ENCODE assay signal across 9 cellular contexts in the genomic region with DNA sequence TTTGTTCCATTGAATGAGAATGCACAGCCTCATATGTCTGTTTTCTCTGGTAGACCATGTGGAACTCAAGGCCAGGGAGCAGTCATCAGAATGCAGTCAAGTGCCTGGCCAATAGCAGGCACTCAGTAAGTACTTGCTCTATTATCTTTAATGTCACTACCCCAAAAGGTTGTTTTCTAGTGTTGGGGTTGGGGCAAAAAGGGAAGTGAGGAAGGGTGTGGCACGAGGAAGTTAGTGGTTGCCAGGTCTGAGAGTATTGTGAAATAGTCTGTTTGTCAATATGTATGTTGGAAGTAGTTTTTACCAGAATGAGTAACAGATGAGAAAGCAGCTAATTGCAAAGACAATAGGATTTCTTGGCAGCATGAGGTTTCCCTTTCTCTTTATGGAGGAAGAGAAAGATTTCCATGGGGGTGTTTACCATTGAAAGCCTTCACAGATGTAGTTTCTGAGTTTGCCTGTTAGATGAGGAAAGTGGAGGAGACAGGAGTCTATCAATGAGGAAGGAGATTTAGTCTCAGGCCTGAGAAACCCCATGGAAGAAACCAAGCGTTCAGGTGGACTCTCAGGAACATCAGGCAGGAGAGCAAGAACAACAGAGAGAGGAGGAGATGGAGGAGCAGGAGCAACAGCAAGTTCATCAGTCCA. TPM values are rescaled to one million over a fixed set of nuclear protein-coding genes. Genes with fewer than 3 reads are reported as not detected.
DNase-seq lines count a peak whose midpoint lies in the region; ATAC-seq, FAIRE-seq and TF ChIP-seq lines count a peak whose summit lies in the region.
"Had no signal": no experiment of that assay in that cellular context is flagged by ENCODE, and none has a peak within 500 bp of the region (broad histone marks: within the 10 kb centered on the region; RNA-seq: fewer than 3 reads in every experiment).

No MANE protein-coding gene starts in this region.

- H4K20me1 ChIP-seq in K562 (replicated peaks; ENCODE audit: control insufficient read depth, insufficient read depth, low read length) (no peaks in the 10 kb centered on the region), neural progenitor cell (ENCODE audit: low read depth) (no peaks in the 10 kb centered on the region)

- H3K4me3 ChIP-seq in GM06990 (replicated peaks; ENCODE audit: low read depth, low read length), result no peak overlapping the region
- no peak overlapping the region for H3K4me3 ChIP-seq in MG63
- H3K4me3 ChIP-seq in K562, result no peak overlapping the region
- no peak overlapping the region for H3K4me3 ChIP-seq in neural progenitor cell

- H3F3A ChIP-seq in neural progenitor cell (ENCODE audit: low read depth), result peaks cover 8% of the 10 kb centered on the region

- no peak overlapping the region for H3K27ac Mint-ChIP-seq in neural progenitor cell

- ATAC-seq in GM21619 (IDR thresholded peaks at IDR 0.05; ENCODE audit: unreplicated experiment) (peak; percentile 49), K562 (no peak), omental fat pad (ENCODE audit: low FRiP score) (peak; percentile 59)

- H3K27ac ChIP-seq in K562 (ENCODE audit: extremely low read depth, low read depth, low read length) (no peak overlapping the region), neural progenitor cell (no peak overlapping the region)
- H3K27ac ChIP-seq: KMS-11 had no signal

- in situ Hi-C loops in K562 (cut with MboI), result no loop called here

- peak; percentile 61 for DNase-seq in GM06990 (ENCODE audit: extremely low read depth, insufficient read length)
- peak; percentile 3 for DNase-seq in MG63
- no peak for DNase-seq in K562 (ENCODE audit: extremely low read depth in 1 of 4, low spot score in 3 of 4)
- no peak for DNase-seq in omental fat pad (ENCODE audit: low spot score)
- no peak for DNase-seq in COLO829 (ENCODE audit: low spot score)
- no peak for DNase-seq in retina
- DNase-seq in neural progenitor cell (ENCODE audit: low spot score), result no peak

- H3K79me2 ChIP-seq in K562 (ENCODE audit: control insufficient read depth, insufficient read depth, low read length), result no peaks in the 10 kb centered on the region
- H3K79me2 ChIP-seq in neural progenitor cell (ENCODE audit: low read depth), result no peaks in the 10 kb centered on the region

- no peak overlapping the region for H3K4me3 Mint-ChIP-seq in neural progenitor cell

- CTCF ChIA-PET in K562 (lab: Yijun Ruan, JAX; ENCODE audit: low intra/inter-chr PET ratio), result no interaction called here

- TF ChIP-seq CTCF in GM06990 (IDR thresholded peaks at IDR 0.05; ENCODE audit: insufficient read depth, low read length, poor library complexity, severe bottlenecking) (no peak), K562 (IDR thresholded peaks at IDR 0.05 in 2 of 3, conservative IDR thresholded peaks at IDR 0.05 in 1 of 3; ENCODE audit: insufficient read depth in 2 of 3, low read depth in 1 of 3, low read length in 3 of 3) (no peak), omental fat pad (IDR thresholded peaks at IDR 0.05) (no peak), neural progenitor cell (IDR thresholded peaks at IDR 0.05) (no peak)

- no peak for TF ChIP-seq POLR2A in K562 (conservative IDR thresholded peaks at IDR 0.05)

- H2AFZ ChIP-seq in K562 (ENCODE audit: low read depth, low read length), result no peak overlapping the region
- no peak overlapping the region for H2AFZ ChIP-seq in neural progenitor cell (replicated peaks)

- no peak overlapping the region for H3K4me2 ChIP-seq in K562 (ENCODE audit: insufficient read depth, low read length)
- no peak overlapping the region for H3K4me2 ChIP-seq in neural progenitor cell
- H3K4me2 ChIP-seq: KMS-11 had no signal

- no peak for FAIRE-seq in K562 (lab: Jason Lieb, UNC)

- TF ChIP-seq RAD21 in K562 (CRISPR knock-in tag; conservative IDR thresholded peaks at IDR 0.05 in 1 of 2, IDR thresholded peaks at IDR 0.05 in 1 of 2), result no peak

- intact Hi-C loops in K562 (cut with micrococcal nuclease), result loop anchor here (10.0 kb wide), 2 partner anchors 273 to 747 kb away; no protein-coding TSS in a partner anchor

- H3K4me1 ChIP-seq in K562 (replicated peaks in 1 of 2; ENCODE audit: control insufficient read depth in 2 of 2, insufficient read depth in 2 of 2, low read length in 2 of 2) (no peaks in the 10 kb centered on the region), neural progenitor cell (peaks cover 10% of the 10 kb centered on the region)

- no peaks in the 10 kb centered on the region for H3K9me3 ChIP-seq in MG63
- H3K9me3 ChIP-seq in K562 (replicated peaks; ENCODE audit: control insufficient read depth, insufficient read depth, low read depth, low read length), result no peaks in the 10 kb centered on the region
- H3K9me3 ChIP-seq in neural progenitor cell (ENCODE audit: low read depth), result no peaks in the 10 kb centered on the region

- H3K9me3 Mint-ChIP-seq in neural progenitor cell, result no peaks in the 10 kb centered on the region

- peaks cover 12% of the 10 kb centered on the region for H3K4me1 Mint-ChIP-seq in neural progenitor cell

- no peaks in the 10 kb centered on the region for H3K9me1 ChIP-seq in K562 (ENCODE audit: control insufficient read depth, insufficient read depth, low read length)

- no peaks in the 10 kb centered on the region for H3K36me3 Mint-ChIP-seq in neural progenitor cell

- H3K27me3 ChIP-seq in GM06990 (replicated peaks; ENCODE audit: control insufficient read depth, insufficient read depth, low read length) (no peaks in the 10 kb centered on the region), MG63 (no peaks in the 10 kb centered on the region), K562 (ENCODE audit: control insufficient read depth in 2 of 2, insufficient read depth in 2 of 2, low read length in 2 of 2) (peaks cover 13 to 21% of the 10 kb centered on the region in 2 experiments), neural progenitor cell (no peaks in the 10 kb centered on the region)

- BruUV-seq in K562 (replicated peaks; lab: Mats Ljungman, UMichigan), result no TSS peak

- WGBS in K562 (ENCODE audit: insufficient coverage, low coverage, missing lambda C conversion rate), result 0% methylated on average over 2 of the region's 2 CpGs

- POLR2A ChIA-PET in K562 (lab: Yijun Ruan, JAX), result no interaction called here

- no peak for TF ChIP-seq EP300 in K562 (IDR thresholded peaks at IDR 0.05; ENCODE audit: low read length)

- peaks cover 4% of the 10 kb centered on the region for H3K36me3 ChIP-seq in GM06990 (ENCODE audit: control insufficient read depth, insufficient read depth, low read length)
- no peaks in the 10 kb centered on the region for H3K36me3 ChIP-seq in MG63
- H3K36me3 ChIP-seq in K562 (ENCODE audit: control insufficient read depth, insufficient read depth, low read length), result no peaks in the 10 kb centered on the region
- H3K36me3 ChIP-seq in neural progenitor cell, result no peaks in the 10 kb centered on the region

- H3K9ac ChIP-seq in K562 (ENCODE audit: insufficient read depth in 1 of 2, low read depth in 2 of 2, low read length in 2 of 2) (no peak overlapping the region), neural progenitor cell (no peak overlapping the region)
- H3K9ac ChIP-seq: KMS-11 had no signal

- H3K27me3 Mint-ChIP-seq in neural progenitor cell (ENCODE audit: insufficient read depth, low read depth), result peaks cover 6% of the 10 kb centered on the region

TF ChIP-seq in K562, 482 proteins besides CTCF, POLR2A, EP300 and RAD21 (continues in another document):
- TF ChIP-seq SPI1 (IDR thresholded peaks at IDR 0.05; ENCODE audit: borderline replicate concordance, low read depth, low read length) (peak; percentile 92), FOXA3 (CRISPR knock-in tag; conservative IDR thresholded peaks at IDR 0.05 in 1 of 2, IDR thresholded peaks at IDR 0.05 in 1 of 2) (peak in 1 of 2 experiments; percentile 42; a peak in 2 of 4 replicates), DMBX1 (CRISPR knock-in tag; IDR thresholded peaks at IDR 0.05; ENCODE audit: borderline replicate concordance) (no peak), ZNF589 (CRISPR knock-in tag; IDR thresholded peaks at IDR 0.05; ENCODE audit: low read depth) (no peak), ZNF165 (CRISPR knock-in tag; IDR thresholded peaks at IDR 0.05; ENCODE audit: borderline replicate concordance) (no peak), ATF1 (CRISPR knock-in tag; IDR thresholded peaks at IDR 0.05) (no peak), ATF1 (tag; IDR thresholded peaks at IDR 0.05) (no peak), RBM25 (IDR thresholded peaks at IDR 0.05; ENCODE audit: low read depth, low read length, severe bottlenecking) (no peak), U2AF1 (optimal IDR thresholded peaks at IDR 0.05; ENCODE audit: low read depth, low read length) (no peak)

RNA-seq across cellular contexts. Expression of gene ARMH2, which starts 59.6 kb away (rescaled TPM):
- total RNA-seq in MG63 (2014; rRNA removed; shearing (Covaris generic); ENCODE audit: low replicate concordance), result not detected in 2 replicates
- not detected in 2 replicates for total RNA-seq in K562 (2011; cell fraction: chromatin; rRNA removed; ENCODE audit: low replicate concordance)
- not detected in 2 replicates for total RNA-seq in K562 (2011; cell fraction: nucleolus; rRNA removed)
- total RNA-seq in K562 (2011; cell fraction: nucleoplasm; rRNA removed), result not detected in 2 replicates
- total RNA-seq in K562 (2014; rRNA removed) (not detected in 2 replicates), K562 (2014; rRNA removed; fragmentation: Illumina TruSeq; extraction: Trizol) (not detected in 2 replicates), K562 (2015; rRNA removed; fragmentation: Illumina TruSeq; extraction: Trizol) (not detected in 2 replicates), K562 (2021) (not detected in 2 replicates), omental fat pad (under 1 TPM in 1 of 4 donors, not detected in 3; 0.84 TPM), neural progenitor cell (ENCODE audit: low replicate concordance) (not detected in 2 replicates)
- polyA plus RNA-seq in K562 (2011; rRNA removed) (not detected in 2 replicates), K562 (2014; fragmentation: Illumina TruSeq; extraction: Trizol) (not detected in 2 replicates), K562 (2014; fragmentation: Nextera tagmentation; extraction: Ambion mirVana) (not detected), K562 (2014; rRNA removed) (not detected in 2 replicates)
- polyA plus RNA-seq in K562 (2011; cell fraction: cytosol; rRNA removed), result not detected in 2 replicates
- not detected in 2 replicates for polyA plus RNA-seq in K562 (2011; cell fraction: nucleus; rRNA removed)
- polyA plus RNA-seq in K562 (2012), result not detected in 2 replicates
- not detected in 2 replicates for polyA minus RNA-seq in K562 (2011; rRNA and poly(A)+ RNA removed)
- polyA minus RNA-seq in K562 (2011; cell fraction: cytosol; rRNA and poly(A)+ RNA removed), result not detected in 2 replicates
- not detected in 2 replicates for polyA minus RNA-seq in K562 (2011; cell fraction: nucleus; rRNA and poly(A)+ RNA removed)

Comparison
In these comparisons a context has a peak if more than half of its experiments do, and no peak if none do; other contexts are left out.
1. DNase-seq: peak in GM06990 (single experiment) and MG63 (single experiment); none in K562 (0 of 4), omental fat pad (single experiment), COLO829 (single experiment), retina (single experiment) and neural progenitor cell (single experiment).